Comparison of ENCODE assay signal across 1 cellular context in the genomic region with DNA sequence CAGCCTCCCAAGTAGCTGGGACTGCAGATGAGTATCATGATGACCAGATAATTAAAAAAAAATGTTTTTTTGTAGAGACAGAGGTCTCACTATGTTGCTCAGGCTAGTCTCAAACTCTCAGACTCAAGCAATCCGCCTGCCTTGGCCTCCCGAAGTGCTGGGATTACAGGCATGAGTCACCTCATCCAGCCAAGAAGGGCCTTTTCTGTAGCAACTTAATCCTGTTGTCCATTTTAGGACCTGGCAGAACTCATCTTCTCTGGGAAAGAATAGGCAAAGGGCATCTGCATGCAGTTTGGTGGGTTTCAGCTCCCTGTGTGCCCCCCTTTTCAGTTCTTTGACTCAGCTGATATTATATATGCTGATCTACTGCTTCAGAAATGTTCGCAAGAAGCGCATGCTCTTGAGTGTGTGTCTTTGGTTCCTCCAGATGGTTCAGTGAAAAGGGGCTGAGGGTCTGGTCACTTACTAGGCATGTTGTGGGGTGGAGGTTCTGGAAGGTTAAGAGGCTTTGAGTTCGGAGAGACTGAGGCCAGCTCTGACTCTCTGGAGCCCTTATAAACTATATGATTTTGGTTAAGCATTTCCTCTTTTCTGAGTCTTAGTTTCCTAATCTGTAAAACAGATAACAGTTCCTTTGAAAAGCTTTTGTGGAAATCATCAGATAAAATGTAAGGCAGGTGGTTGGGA.
TF ChIP-seq lines count a peak whose summit lies in the region.

No MANE protein-coding gene starts in this region.

TF ChIP-seq in IMR-90, 13 proteins besides CTCF, POLR2A, EP300 and RAD21 (continued from another document):
- TF ChIP-seq, protein P1, sequence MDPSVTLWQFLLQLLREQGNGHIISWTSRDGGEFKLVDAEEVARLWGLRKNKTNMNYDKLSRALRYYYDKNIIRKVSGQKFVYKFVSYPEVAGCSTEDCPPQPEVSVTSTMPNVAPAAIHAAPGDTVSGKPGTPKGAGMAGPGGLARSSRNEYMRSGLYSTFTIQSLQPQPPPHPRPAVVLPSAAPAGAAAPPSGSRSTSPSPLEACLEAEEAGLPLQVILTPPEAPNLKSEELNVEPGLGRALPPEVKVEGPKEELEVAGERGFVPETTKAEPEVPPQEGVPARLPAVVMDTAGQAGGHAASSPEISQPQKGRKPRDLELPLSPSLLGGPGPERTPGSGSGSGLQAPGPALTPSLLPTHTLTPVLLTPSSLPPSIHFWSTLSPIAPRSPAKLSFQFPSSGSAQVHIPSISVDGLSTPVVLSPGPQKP (IDR thresholded peaks at IDR 0.05; ENCODE audit: borderline replicate concordance, low read depth, low read length), result no peak
- TF ChIP-seq NFE2L2 (IDR thresholded peaks at IDR 0.05; ENCODE audit: low read depth, low read length) (no peak), FOS (IDR thresholded peaks at IDR 0.05; ENCODE audit: low read depth, low read length) (no peak), CHD1 (IDR thresholded peaks at IDR 0.05; ENCODE audit: low read depth, low read length) (no peak)
- TF ChIP-seq, protein P2, sequence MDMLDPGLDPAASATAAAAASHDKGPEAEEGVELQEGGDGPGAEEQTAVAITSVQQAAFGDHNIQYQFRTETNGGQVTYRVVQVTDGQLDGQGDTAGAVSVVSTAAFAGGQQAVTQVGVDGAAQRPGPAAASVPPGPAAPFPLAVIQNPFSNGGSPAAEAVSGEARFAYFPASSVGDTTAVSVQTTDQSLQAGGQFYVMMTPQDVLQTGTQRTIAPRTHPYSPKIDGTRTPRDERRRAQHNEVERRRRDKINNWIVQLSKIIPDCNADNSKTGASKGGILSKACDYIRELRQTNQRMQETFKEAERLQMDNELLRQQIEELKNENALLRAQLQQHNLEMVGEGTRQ (IDR thresholded peaks at IDR 0.05; ENCODE audit: low read depth, low read length), result no peak
